ENCODE assay signal across 13 cellular contexts in genomic region chr2:42217307-42217706, GRCh38.
"Had no signal": no experiment of that assay in that cellular context is flagged by ENCODE, and none has a peak within 500 bp of the region (broad histone marks: within the 10 kb centered on the region; RNA-seq: fewer than 3 reads in every experiment).

No MANE protein-coding gene starts in this region.

- H3K4me3 ChIP-seq: left ventricle myocardium inferior, pancreas, tibial artery, uterus had no signal

- H3K9me3 ChIP-seq: left ventricle myocardium inferior, pancreas, tibial artery, uterus had no signal

- H3K4me1 ChIP-seq: uterus had no signal

- ATAC-seq: activated naive CD4-positive, alpha-beta T cell treated with anti-CD3 and anti-CD28 coated beads, Interleukin-2, amount 50 U/mL, for 72 hours had no signal

- H3K36me3 ChIP-seq: left ventricle myocardium inferior, pancreas, uterus had no signal

- FAIRE-seq: bronchial epithelial cell, endometrium, pancreas had no signal

- H3K27me3 ChIP-seq: pancreas, tibial artery, uterus had no signal

- H3K27ac ChIP-seq: left ventricle myocardium inferior, tibial artery, uterus, VCaP had no signal

- DNase-seq: activated CD4-positive, alpha-beta T cell treated with anti-CD3 and anti-CD28 coated beads for 4 hours; aorta; foreskin melanocyte; left ventricle myocardium inferior; pancreas; retina; T-helper 1 cell; tibial artery; uterus had no signal
